ENCODE assay signal across 25 cellular contexts in genomic region chr5:16842916-16843315, GRCh38.
DNase-seq lines count a peak whose midpoint lies in the region; ATAC-seq and TF ChIP-seq lines count a peak whose summit lies in the region.
"Had no signal": no experiment of that assay in that cellular context is flagged by ENCODE, and none has a peak within 500 bp of the region (broad histone marks: within the 10 kb centered on the region; RNA-seq: fewer than 3 reads in every experiment).

No MANE protein-coding gene starts in this region.

- H3K4me3 Mint-ChIP-seq in activated T-cell treated with anti-CD3 and anti-CD28 coated beads, Interleukin-2, amount 50 U/mL, for 4 hours: no peak overlapping the region
- H3K4me3 Mint-ChIP-seq: activated CD4-positive, alpha-beta T cell treated with anti-CD3 and anti-CD28 coated beads, Interleukin-2, amount 10 ng/mL, durations not matched to agents 7 days and 5 days; naive B cell had no signal

- POLR2A ChIA-PET in A673 (lab: Charles Lee; ENCODE audit: low non-redundant PET): no interaction called here

- no peaks in the 10 kb centered on the region for H3K9me3 Mint-ChIP-seq in activated T-cell treated with anti-CD3 and anti-CD28 coated beads, Interleukin-2, amount 50 U/mL, for 4 hours
- H3K9me3 Mint-ChIP-seq: activated CD4-positive, alpha-beta T cell treated with anti-CD3 and anti-CD28 coated beads, Interleukin-2, amount 10 ng/mL, durations not matched to agents 7 days and 5 days; CD14-positive monocyte; naive B cell had no signal

- intact Hi-C loops in A673 (cut with micrococcal nuclease; ENCODE audit: unreplicated experiment) (no loop called here), lower lobe of right lung (cut with DNase I) (no loop called here)

- H3K27me3 ChIP-seq in A673 (replicated peaks; ENCODE audit: insufficient read depth, low read depth, low read length, poor library complexity) (no peaks in the 10 kb centered on the region), RWPE2 (ENCODE audit: insufficient read depth, poor library complexity, severe bottlenecking) (no peaks in the 10 kb centered on the region), lower lobe of right lung (ENCODE audit: low read depth) (no peaks in the 10 kb centered on the region), SJCRH30 (no peaks in the 10 kb centered on the region)
- H3K27me3 ChIP-seq: heart right ventricle, ovary, transverse colon had no signal

- no peak for TF ChIP-seq CTCF in A673 (conservative IDR thresholded peaks at IDR 0.05; ENCODE audit: low read depth, low read length)
- TF ChIP-seq CTCF in RWPE2 (IDR thresholded peaks at IDR 0.05; ENCODE audit: poor library complexity, severe bottlenecking): no peak
- no peak for TF ChIP-seq CTCF in epithelial cell of esophagus (IDR thresholded peaks at IDR 0.05; ENCODE audit: insufficient read depth, low read depth, low read length, missing control alignments)
- TF ChIP-seq CTCF in lower lobe of right lung (IDR thresholded peaks at IDR 0.05): no peak

- peak overlapping the region; percentile 16 for H3K27ac ChIP-seq in A673 (ENCODE audit: low read depth, low read length, poor library complexity, severe bottlenecking)
- no peak overlapping the region for H3K27ac ChIP-seq in RWPE2 (ENCODE audit: poor library complexity, severe bottlenecking)
- no peak overlapping the region for H3K27ac ChIP-seq in lower lobe of right lung
- no peak overlapping the region for H3K27ac ChIP-seq in SJCRH30
- H3K27ac ChIP-seq: heart right ventricle, ovary, transverse colon had no signal

- DNase-seq in A673 (ENCODE audit: low spot score) (no peak), RWPE2 (ENCODE audit: low spot score) (no peak), epithelial cell of esophagus (ENCODE audit: low read depth) (peak; percentile 81), lower lobe of right lung (no peak), DMS153 treated with DMSO at 0.1 percent for 48 hours (lab: John Stamatoyannopoulos, UW; ENCODE audit: unreplicated experiment) (no peak), SJCRH30 (no peak), CD1c-positive myeloid dendritic cell (ENCODE audit: extremely low spot score) (no peak)
- no peak for DNase-seq in activated T-cell treated with anti-CD3 and anti-CD28 coated beads, Interleukin-2, amount 50 U/mL, for 4 hours
- DNase-seq: activated CD4-positive, alpha-beta T cell treated with anti-CD3 and anti-CD28 coated beads, Interleukin-2, amount 10 ng/mL, durations not matched to agents 7 days and 5 days; activated CD8-positive, alpha-beta memory T cell treated with anti-CD3 and anti-CD28 coated beads, Interleukin-2, amount 50 U/mL, for 4 hours; activated gamma-delta T cell treated with Interleukin-2 at 50 U/mL for 16 hours; amniotic stem cell; cerebellar nuclear complex; effector CD4-positive, alpha-beta T cell; heart right ventricle; naive B cell; NCI-H2029 treated with DMSO at 0.1 percent for 48 hours; NCI-H510A; NK-92 treated with Interleukin-12 subunit alpha and Interleukin-12 subunit beta, amount 100 ng/mL, for 24 hours; ovary; stimulated activated CD4-positive, alpha-beta T cell treated with anti-CD3 and anti-CD28 coated beads, Interleukin-1b, Interleukin-23, amount 100 ng/mL, for 48 hours; stimulated activated naive CD8-positive, alpha-beta T cell treated with anti-CD3 and anti-CD28 coated beads, Interleukin-15, Interleukin-2, amounts not matched to agents 100 U/mL and 50 U/mL, for 24 hours; transverse colon had no signal

- H3K4me1 Mint-ChIP-seq in activated T-cell treated with anti-CD3 and anti-CD28 coated beads, Interleukin-2, amount 50 U/mL, for 4 hours (ENCODE audit: low read depth): no peaks in the 10 kb centered on the region
- H3K4me1 Mint-ChIP-seq: activated CD4-positive, alpha-beta T cell treated with anti-CD3 and anti-CD28 coated beads, Interleukin-2, amount 10 ng/mL, durations not matched to agents 7 days and 5 days; naive B cell had no signal

- H3K4me3 ChIP-seq in A673 (ENCODE audit: low read depth, low read length, poor library complexity, severe bottlenecking) (no peak overlapping the region), RWPE2 (ENCODE audit: severe bottlenecking) (no peak overlapping the region), epithelial cell of esophagus (ENCODE audit: low read length) (no peak overlapping the region), lower lobe of right lung (no peak overlapping the region), SJCRH30 (no peak overlapping the region)
- H3K4me3 ChIP-seq: heart right ventricle, K562, ovary, transverse colon had no signal

- no TSS peak for BruUV-seq in A673 (replicated peaks; lab: Mats Ljungman, UMichigan)

- H3K4me1 ChIP-seq in A673 (ENCODE audit: insufficient read depth, low read length, poor library complexity, severe bottlenecking) (peaks cover 53% of the 10 kb centered on the region), RWPE2 (ENCODE audit: insufficient read depth, poor library complexity, severe bottlenecking) (no peaks in the 10 kb centered on the region), lower lobe of right lung (peaks cover 22% of the 10 kb centered on the region), SJCRH30 (no peaks in the 10 kb centered on the region)

- H3K36me3 ChIP-seq in A673 (ENCODE audit: insufficient read depth, low read length, poor library complexity, severe bottlenecking) (peaks cover 7% of the 10 kb centered on the region), RWPE2 (ENCODE audit: low read depth) (peaks cover 17% of the 10 kb centered on the region), lower lobe of right lung (no peaks in the 10 kb centered on the region), SJCRH30 (no peaks in the 10 kb centered on the region)
- H3K36me3 ChIP-seq: heart right ventricle, ovary, transverse colon had no signal

- H3K9me3 ChIP-seq in A673 (ENCODE audit: low read depth, low read length, poor library complexity, severe bottlenecking): no peaks in the 10 kb centered on the region
- H3K9me3 ChIP-seq in RWPE2 (ENCODE audit: severe bottlenecking): no peaks in the 10 kb centered on the region
- H3K9me3 ChIP-seq in lower lobe of right lung: no peaks in the 10 kb centered on the region
- H3K9me3 ChIP-seq in SJCRH30 (replicated peaks): no peaks in the 10 kb centered on the region
- H3K9me3 ChIP-seq: heart right ventricle, ovary, transverse colon had no signal

- peaks cover 6% of the 10 kb centered on the region for H3K27me3 Mint-ChIP-seq in activated T-cell treated with anti-CD3 and anti-CD28 coated beads, Interleukin-2, amount 50 U/mL, for 4 hours (ENCODE audit: low read depth)

- no peaks in the 10 kb centered on the region for H3K36me3 Mint-ChIP-seq in activated T-cell treated with anti-CD3 and anti-CD28 coated beads, Interleukin-2, amount 50 U/mL, for 4 hours (ENCODE audit: insufficient read depth)
- H3K36me3 Mint-ChIP-seq: CD14-positive monocyte, naive B cell had no signal

- CTCF ChIA-PET in A673 (lab: Charles Lee): no interaction called here

- ATAC-seq in RWPE2 (ENCODE audit: low read depth): peak; percentile 44; the same call in 1 of the 3 replicates
- peak; percentile 54 to 55 for ATAC-seq in lower lobe of right lung
- no peak for ATAC-seq in activated T-cell treated with anti-CD3 and anti-CD28 coated beads, Interleukin-2, amount 50 U/mL, for 4 hours
- ATAC-seq: heart right ventricle; K562; stimulated activated naive CD8-positive, alpha-beta T cell treated with anti-CD3 and anti-CD28 coated beads, Interleukin-15, Interleukin-2, amounts not matched to agents 100 U/mL and 50 U/mL, for 24 hours had no signal

Comparison
In these comparisons a context has a peak if more than half of its experiments do, and no peak if none do; other contexts are left out.
1. ATAC-seq: peak in RWPE2 (single experiment) and lower lobe of right lung (2 of 2); none in activated T-cell treated with anti-CD3 and anti-CD28 coated beads, Interleukin-2, amount 50 U/mL, for 4 hours (0 of 2).